Comparison of ENCODE assay signal across 8 cellular contexts in genomic region chr9:128551652-128552152, GRCh38. TPM values are rescaled to one million over a fixed set of nuclear protein-coding genes. Genes with fewer than 3 reads are reported as not detected.
DNase-seq lines count a peak whose midpoint lies in the region; ATAC-seq and TF ChIP-seq lines count a peak whose summit lies in the region.

No MANE protein-coding gene starts in this region.

- no peaks in the 10 kb centered on the region for H3K27me3 ChIP-seq in effector memory CD4-positive, alpha-beta T cell (replicated peaks; ENCODE audit: control insufficient read depth, insufficient read depth, low read length, poor library complexity, severe bottlenecking)

- no peaks in the 10 kb centered on the region for H3K9me3 Mint-ChIP-seq in nephron progenitor cell

- DNase-seq in LNCaP clone FGC (ENCODE audit: low read depth) (no peak), nephron progenitor cell (no peak), NCI-H524 treated with DMSO at 0.1 percent for 48 hours (lab: John Stamatoyannopoulos, UW) (no peak), occipital lobe (lab: John Stamatoyannopoulos, UW) (no peak)
- no peak for DNase-seq in effector memory CD4-positive, alpha-beta T cell
- DNase-seq in stimulated activated CD4-positive, alpha-beta T cell treated with anti-CD3 and anti-CD28 coated beads, Interleukin-4, amount 100 ng/mL, for 24 hours: no peak

- ATAC-seq in HG02870 (IDR thresholded peaks at IDR 0.05; ENCODE audit: unreplicated experiment): no peak

- no peaks in the 10 kb centered on the region for H3K36me3 ChIP-seq in ES-I3 (ENCODE audit: insufficient read depth, low read length)
- H3K36me3 ChIP-seq in effector memory CD4-positive, alpha-beta T cell (ENCODE audit: control insufficient read depth, insufficient read depth, low read length): no peaks in the 10 kb centered on the region

- no peaks in the 10 kb centered on the region for H3K36me3 Mint-ChIP-seq in nephron progenitor cell (ENCODE audit: low read depth)

- H3K27ac Mint-ChIP-seq in nephron progenitor cell: peak overlapping the region; percentile 86

- peak overlapping the region; percentile 90 for H3K9ac ChIP-seq in ES-I3 (ENCODE audit: low read depth, low read length)

- peak overlapping the region; percentile 75 for H3K4me3 ChIP-seq in LNCaP clone FGC (ENCODE audit: low read depth, low read length)
- peak overlapping the region; percentile 70 for H3K4me3 ChIP-seq in effector memory CD4-positive, alpha-beta T cell (ENCODE audit: insufficient read depth, low read depth, low read length, poor library complexity, severe bottlenecking)

- peaks cover 39% of the 10 kb centered on the region for H3K4me1 Mint-ChIP-seq in nephron progenitor cell

- H3K9me3 ChIP-seq in ES-I3 (ENCODE audit: control insufficient read depth, insufficient read depth, low read length): no peaks in the 10 kb centered on the region
- no peaks in the 10 kb centered on the region for H3K9me3 ChIP-seq in effector memory CD4-positive, alpha-beta T cell (ENCODE audit: control insufficient read depth, low read length)

- peaks cover 33% of the 10 kb centered on the region for H3K4me1 ChIP-seq in ES-I3 (ENCODE audit: insufficient read depth, low read length)
- peaks cover 50% of the 10 kb centered on the region for H3K4me1 ChIP-seq in effector memory CD4-positive, alpha-beta T cell (ENCODE audit: control insufficient read depth, insufficient read depth, low read length, poor library complexity, severe bottlenecking)

- TF ChIP-seq CTCF in LNCaP clone FGC (IDR thresholded peaks at IDR 0.05; ENCODE audit: control insufficient read depth, extremely low read depth, insufficient read depth) (no peak), nephron progenitor cell (IDR thresholded peaks at IDR 0.05) (no peak)

- H3K27ac ChIP-seq in effector memory CD4-positive, alpha-beta T cell (ENCODE audit: insufficient read depth, low read length, poor library complexity, severe bottlenecking): peak overlapping the region; percentile 90

- no peaks in the 10 kb centered on the region for H3K27me3 Mint-ChIP-seq in nephron progenitor cell (ENCODE audit: low read depth, poor library complexity)

- H3K4me3 Mint-ChIP-seq in nephron progenitor cell: peak overlapping the region; percentile 91

RNA-seq across cellular contexts. Expression of gene SPTAN1, which starts 0.7 kb away (rescaled TPM):
- total RNA-seq in occipital lobe: 914 TPM

RNA-seq across cellular contexts. Expression of gene GLE1, which starts 47.2 kb away (rescaled TPM):
- 18.9 TPM for total RNA-seq in occipital lobe
